Comparison of ENCODE assay signal across 9 cellular contexts in the genomic region with DNA sequence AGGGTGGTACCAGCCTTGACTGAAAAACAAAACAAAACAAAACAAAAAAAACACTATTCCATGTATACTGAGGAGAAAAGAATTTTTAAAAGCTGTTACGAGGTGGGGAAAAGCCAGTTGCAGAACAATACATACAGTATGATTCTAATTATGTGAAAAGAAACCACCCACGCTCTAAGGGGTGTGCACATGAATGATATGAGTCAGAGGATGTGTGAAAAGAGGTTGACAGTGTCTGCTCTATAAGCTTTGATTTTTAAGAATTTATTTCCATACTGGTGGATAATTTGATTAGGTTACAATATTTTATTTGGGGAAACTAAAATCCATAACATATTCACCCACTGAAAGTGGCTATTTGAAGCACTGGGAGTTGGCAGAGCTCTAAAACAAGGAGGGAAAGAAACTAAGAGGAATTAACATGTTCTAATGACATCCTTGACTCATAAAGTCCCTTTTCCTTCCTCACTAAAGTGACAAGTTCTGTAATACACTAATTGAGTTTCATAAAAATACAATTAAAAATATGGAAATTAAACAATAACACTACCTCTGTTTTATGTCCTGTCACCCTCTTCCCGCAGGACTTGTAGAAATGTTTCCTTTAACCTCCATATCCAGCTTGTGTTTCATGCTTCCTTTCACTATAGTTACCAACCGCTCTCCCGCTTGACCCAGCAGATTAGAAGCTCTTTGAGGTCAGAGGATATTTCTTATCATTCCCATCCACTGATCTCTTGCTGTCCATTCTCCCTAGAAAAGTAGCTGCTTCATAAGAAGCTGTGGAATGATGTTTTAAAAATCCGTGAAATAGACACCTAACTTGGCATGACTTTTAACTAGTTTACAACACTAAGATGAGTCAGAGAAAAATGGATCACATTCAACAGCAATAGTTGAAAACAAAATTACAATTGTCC.
DNase-seq lines count a peak whose midpoint lies in the region; ATAC-seq and TF ChIP-seq lines count a peak whose summit lies in the region.
"Had no signal": no experiment of that assay in that cellular context is flagged by ENCODE, and none has a peak within 500 bp of the region (broad histone marks: within the 10 kb centered on the region; RNA-seq: fewer than 3 reads in every experiment).

No MANE protein-coding gene starts in this region.

- peak; percentile 97 for ATAC-seq in GM18861 (IDR thresholded peaks at IDR 0.05; ENCODE audit: unreplicated experiment)
- peak; percentile 100 for ATAC-seq in HG02610 (IDR thresholded peaks at IDR 0.05; ENCODE audit: unreplicated experiment)
- peak; percentile 92 for ATAC-seq in foreskin keratinocyte

- no peak overlapping the region for H3K4me3 ChIP-seq in left ventricle myocardium inferior
- H3K4me3 ChIP-seq: SK-N-MC had no signal

- no peaks in the 10 kb centered on the region for H3K36me3 ChIP-seq in left ventricle myocardium inferior

- DNase-seq in RKO (ENCODE audit: low spot score) (peak; percentile 65), foreskin keratinocyte (peak in 1 of 2 donors; percentile 44), islet precursor cell (no peak), NCI-H345 treated with DMSO at 0.1 percent for 48 hours (lab: John Stamatoyannopoulos, UW; ENCODE audit: unreplicated experiment) (no peak), left ventricle myocardium inferior (no peak), NCI-H2227 treated with DMSO at 0.1 percent for 48 hours (lab: John Stamatoyannopoulos, UW) (no peak)

- peaks cover 22% of the 10 kb centered on the region for H3K4me1 ChIP-seq in foreskin keratinocyte
- H3K4me1 ChIP-seq in left ventricle myocardium inferior = peaks cover 7% of the 10 kb centered on the region

- no peak for TF ChIP-seq CTCF in foreskin keratinocyte (conservative IDR thresholded peaks at IDR 0.05)
- no peak for TF ChIP-seq CTCF in left ventricle myocardium inferior (IDR thresholded peaks at IDR 0.05; ENCODE audit: borderline replicate concordance)

- no peaks in the 10 kb centered on the region for H3K27me3 ChIP-seq in foreskin keratinocyte
- no peaks in the 10 kb centered on the region for H3K27me3 ChIP-seq in left ventricle myocardium inferior (ENCODE audit: low read depth)

- no peaks in the 10 kb centered on the region for H3K9me3 ChIP-seq in left ventricle myocardium inferior (replicated peaks)

- intact Hi-C loops in left ventricle myocardium inferior (cut with micrococcal nuclease) = no loop called here

- H3K27ac ChIP-seq in foreskin keratinocyte (peak overlapping the region; percentile 53), left ventricle myocardium inferior (replicated peaks) (no peak overlapping the region)
- H3K27ac ChIP-seq: SK-N-MC had no signal
